ENCODE assay signal across 8 cellular contexts in genomic region chr11:20156280-20156875, GRCh38. TPM values are rescaled to one million over a fixed set of nuclear protein-coding genes. Genes with fewer than 3 reads are reported as not detected.
DNase-seq lines count a peak whose midpoint lies in the region.

No MANE protein-coding gene starts in this region.

- peak overlapping the region; percentile 13; the same call in 1 of the 2 replicates for H3K4me3 ChIP-seq in Jurkat, Clone E6-1 (ENCODE audit: low read length)
- peak overlapping the region; percentile 62 for H3K4me3 ChIP-seq in iPS-18a (ENCODE audit: low read length)

- no peaks in the 10 kb centered on the region for H3K9me3 ChIP-seq in iPS-18a (ENCODE audit: control insufficient read depth, low read depth, low read length)

- peaks cover 83% of the 10 kb centered on the region for H3K27me3 ChIP-seq in iPS-18a (ENCODE audit: control insufficient read depth, insufficient read depth, low read length)

- peaks cover 50% of the 10 kb centered on the region for H3K4me1 ChIP-seq in iPS-18a (ENCODE audit: control insufficient read depth, low read depth, low read length)

- no peak overlapping the region for H3K9ac ChIP-seq in iPS-18a (ENCODE audit: low read length)

- H3K27ac ChIP-seq in iPS-18a (ENCODE audit: low read length), result no peak overlapping the region

- no peaks in the 10 kb centered on the region for H3K36me3 ChIP-seq in iPS-18a (ENCODE audit: control insufficient read depth, low read depth, low read length)

- DNase-seq in Jurkat, Clone E6-1 (ENCODE audit: low read depth, low spot score), result no peak
- peak; percentile 13 for DNase-seq in activated CD8-positive, alpha-beta memory T cell treated with anti-CD3 and anti-CD28 coated beads, Interleukin-2, amount 50 U/mL, for 1 hour (ENCODE audit: extremely low read depth)
- peak; percentile 3 to 25 for DNase-seq in stimulated activated CD8-positive, alpha-beta memory T cell treated with anti-CD3 and anti-CD28 coated beads, Interleukin-7, amount 100 ng/mL, for 1 hour (ENCODE audit: low read depth in 2 of 2)
- DNase-seq in NCI-H345 (lab: John Stamatoyannopoulos, UW) (no peak), hypothalamus (lab: John Stamatoyannopoulos, UW) (no peak), EL (no peak), amygdala (lab: John Stamatoyannopoulos, UW) (no peak)

RNA-seq across cellular contexts. Expression of gene DBX1, which starts 3.9 kb away (rescaled TPM):
- polyA plus RNA-seq in Jurkat, Clone E6-1 (2012; ENCODE audit: insufficient read depth, insufficient read length), result not detected

Comparison
In these comparisons a context has a peak if more than half of its experiments do, and no peak if none do; other contexts are left out.
1. DNase-seq: peak in activated CD8-positive, alpha-beta memory T cell treated with anti-CD3 and anti-CD28 coated beads, Interleukin-2, amount 50 U/mL, for 1 hour (single experiment) and stimulated activated CD8-positive, alpha-beta memory T cell treated with anti-CD3 and anti-CD28 coated beads, Interleukin-7, amount 100 ng/mL, for 1 hour (2 of 2); none in Jurkat, Clone E6-1 (single experiment), NCI-H345 (single experiment), hypothalamus (0 of 51), EL (single experiment) and amygdala (0 of 56).